In genomic region chr16:58026139-58026704, GRCh38 we compare ENCODE assay signal across 8 cellular contexts. TPM values are rescaled to one million over a fixed set of nuclear protein-coding genes. Genes with fewer than 3 reads are reported as not detected.
DNase-seq lines count a peak whose midpoint lies in the region; ATAC-seq and TF ChIP-seq lines count a peak whose summit lies in the region.

No MANE protein-coding gene starts in this region.

- peak overlapping the region; percentile 98 for H3K4me2 ChIP-seq in hepatocyte

- H3K4me3 ChIP-seq in hepatocyte (peak overlapping the region; percentile 76), sigmoid colon (peak overlapping the region; percentile 51 to 89 (median 70))

- H3K27ac ChIP-seq in hepatocyte (peak overlapping the region; percentile 89), sigmoid colon (peak overlapping the region; percentile 86 to 91 (median 89))

- ATAC-seq in GM21825 (IDR thresholded peaks at IDR 0.05; ENCODE audit: unreplicated experiment): no peak

- intact Hi-C loops in sigmoid colon (cut with DNase I): loop anchor here (2.0 to 10.0 kb wide), 3 partner anchors 103 to 369 kb away; partner anchors contain the start of genes CFAP20, CSNK2A2 and GINS3
- intact Hi-C loops in activated T-helper 1 cell treated with anti-CD3 and anti-CD28 coated beads, Interleukin-12 subunit alpha, Interleukin-12 subunit beta, Interleukin-2, Interleukin-4 antibody, amounts not matched to agents 30 ng/mL and 10 ng/mL and 1 ng/mL, durations not matched to agents 14 hours and 24 hours and 36 hours (cut with micrococcal nuclease): loop anchor here (1.0 kb wide), 1 partner anchor 210 kb away; no protein-coding TSS in a partner anchor

- no peak for TF ChIP-seq CTCF in hepatocyte (IDR thresholded peaks at IDR 0.05; ENCODE audit: poor library complexity)
- no peak for TF ChIP-seq CTCF in sigmoid colon (IDR thresholded peaks at IDR 0.05)

- under 1% methylated on average over 41 of the region's 65 CpGs for WGBS in hepatocyte (ENCODE audit: low lambda C conversion rate, missing lambda C conversion rate)
- WGBS in sigmoid colon, 2 donors: 0 to 1% methylated on average over 65 of the region's 65 CpGs

- H3K27me3 Mint-ChIP-seq in activated T-helper 1 cell treated with anti-CD3 and anti-CD28 coated beads, Interleukin-12 subunit alpha, Interleukin-12 subunit beta, Interleukin-2, Interleukin-4 antibody, amounts not matched to agents 30 ng/mL and 10 ng/mL and 1 ng/mL, durations not matched to agents 14 hours and 24 hours and 36 hours (ENCODE audit: insufficient read depth): peaks cover 28% of the 10 kb centered on the region

- H3K4me1 Mint-ChIP-seq in activated T-helper 1 cell treated with anti-CD3 and anti-CD28 coated beads, Interleukin-12 subunit alpha, Interleukin-12 subunit beta, Interleukin-2, Interleukin-4 antibody, amounts not matched to agents 30 ng/mL and 10 ng/mL and 1 ng/mL, durations not matched to agents 14 hours and 24 hours and 36 hours (ENCODE audit: low read depth): peaks cover 8% of the 10 kb centered on the region

- H3K27me3 ChIP-seq in hepatocyte (no peaks in the 10 kb centered on the region), sigmoid colon (no peaks in the 10 kb centered on the region)

- no peak for TF ChIP-seq EP300 in sigmoid colon (IDR thresholded peaks at IDR 0.05)

- H3K9me2 ChIP-seq in hepatocyte (replicated peaks; ENCODE audit: insufficient read depth): no peaks in the 10 kb centered on the region

- no peak overlapping the region for H3K4me3 Mint-ChIP-seq in activated T-helper 1 cell treated with anti-CD3 and anti-CD28 coated beads, Interleukin-12 subunit alpha, Interleukin-12 subunit beta, Interleukin-2, Interleukin-4 antibody, amounts not matched to agents 30 ng/mL and 10 ng/mL and 1 ng/mL, durations not matched to agents 14 hours and 24 hours and 36 hours

- DNase-seq in stimulated activated CD4-positive, alpha-beta T cell treated with anti-CD3 and anti-CD28 coated beads, Interleukin-15, amount 100 ng/mL, for 24 hours: peak; percentile 25
- no peak for DNase-seq in stimulated activated CD4-positive, alpha-beta T cell treated with anti-CD3 and anti-CD28 coated beads, Interleukin-4, amount 100 ng/mL, for 24 hours
- peak; percentile 34 for DNase-seq in LoVo (ENCODE audit: low spot score)
- peak; percentile 31 for DNase-seq in amniotic epithelial cell (ENCODE audit: low read depth)
- peak; percentile 65 for DNase-seq in hepatocyte (ENCODE audit: low spot score)
- DNase-seq in sigmoid colon: peak; percentile 78
- DNase-seq in activated T-helper 1 cell treated with anti-CD3 and anti-CD28 coated beads, Interleukin-12 subunit alpha, Interleukin-12 subunit beta, Interleukin-2, Interleukin-4 antibody, amounts not matched to agents 30 ng/mL and 10 ng/mL and 1 ng/mL, durations not matched to agents 14 hours and 24 hours and 36 hours (ENCODE audit: low spot score): no peak

- H3K4me1 ChIP-seq in hepatocyte (ENCODE audit: insufficient read depth) (peaks cover 26% of the 10 kb centered on the region), sigmoid colon (peaks cover 1 to 69% (median 59%) of the 10 kb centered on the region in 4 donors)

- peaks cover 44% of the 10 kb centered on the region for H3K79me2 ChIP-seq in hepatocyte

- no peaks in the 10 kb centered on the region for H3K9me3 ChIP-seq in hepatocyte (ENCODE audit: low read depth)
- no peaks in the 10 kb centered on the region for H3K9me3 ChIP-seq in sigmoid colon

- no peaks in the 10 kb centered on the region for H3K9me3 Mint-ChIP-seq in activated T-helper 1 cell treated with anti-CD3 and anti-CD28 coated beads, Interleukin-12 subunit alpha, Interleukin-12 subunit beta, Interleukin-2, Interleukin-4 antibody, amounts not matched to agents 30 ng/mL and 10 ng/mL and 1 ng/mL, durations not matched to agents 14 hours and 24 hours and 36 hours

- TF ChIP-seq POLR2A in sigmoid colon (IDR thresholded peaks at IDR 0.05): no peak

- H3K27ac Mint-ChIP-seq in activated T-helper 1 cell treated with anti-CD3 and anti-CD28 coated beads, Interleukin-12 subunit alpha, Interleukin-12 subunit beta, Interleukin-2, Interleukin-4 antibody, amounts not matched to agents 30 ng/mL and 10 ng/mL and 1 ng/mL, durations not matched to agents 14 hours and 24 hours and 36 hours: no peak overlapping the region

- H3K36me3 ChIP-seq in hepatocyte (replicated peaks; ENCODE audit: insufficient read depth, low read depth) (no peaks in the 10 kb centered on the region), sigmoid colon (no peaks in the 10 kb centered on the region)

- no peaks in the 10 kb centered on the region for H3K36me3 Mint-ChIP-seq in activated T-helper 1 cell treated with anti-CD3 and anti-CD28 coated beads, Interleukin-12 subunit alpha, Interleukin-12 subunit beta, Interleukin-2, Interleukin-4 antibody, amounts not matched to agents 30 ng/mL and 10 ng/mL and 1 ng/mL, durations not matched to agents 14 hours and 24 hours and 36 hours (ENCODE audit: low read depth)

- no peaks in the 10 kb centered on the region for H4K20me1 ChIP-seq in hepatocyte (ENCODE audit: insufficient read depth, poor library complexity, severe bottlenecking)

- H2AFZ ChIP-seq in hepatocyte: peak overlapping the region; percentile 45

RNA-seq across cellular contexts. Expression of gene MMP15, which starts 0.7 kb away (rescaled TPM):
- total RNA-seq in hepatocyte (34.2 and 39.0 TPM in 2 replicates), sigmoid colon (10 to 100 TPM in 1 of 4 donors, 1 to 10 TPM in 3; 2.3 to 10.5 (median 5.1) TPM)
- polyA plus RNA-seq in hepatocyte (56.1 and 63.4 TPM in 2 replicates), sigmoid colon (10 to 100 TPM; 10.8 to 54.0 (median 13.4) TPM)
- 1.1 and 1.3 TPM in 2 replicates for total RNA-seq in activated T-helper 1 cell treated with anti-CD3 and anti-CD28 coated beads, Interleukin-12 subunit alpha, Interleukin-12 subunit beta, Interleukin-2, Interleukin-4 antibody, amounts not matched to agents 30 ng/mL and 10 ng/mL and 1 ng/mL, durations not matched to agents 14 hours and 24 hours and 36 hours

RNA-seq across cellular contexts. Expression of gene USB1, which starts 25.0 kb away (rescaled TPM):
- 17.6 and 18.2 TPM in 2 replicates for total RNA-seq in hepatocyte
- polyA plus RNA-seq in hepatocyte: 45.3 and 47.7 TPM in 2 replicates
- 10 to 100 TPM; 19.9 to 44.9 (median 34.9) TPM for total RNA-seq in sigmoid colon
- polyA plus RNA-seq in sigmoid colon: 10 to 100 TPM; 31.1 to 39.1 (median 36.6) TPM
- 60.8 and 63.0 TPM in 2 replicates for total RNA-seq in activated T-helper 1 cell treated with anti-CD3 and anti-CD28 coated beads, Interleukin-12 subunit alpha, Interleukin-12 subunit beta, Interleukin-2, Interleukin-4 antibody, amounts not matched to agents 30 ng/mL and 10 ng/mL and 1 ng/mL, durations not matched to agents 14 hours and 24 hours and 36 hours

RNA-seq across cellular contexts. Expression of gene ZNF319, which starts 25.8 kb away (rescaled TPM):
- total RNA-seq in hepatocyte (4.0 and 5.3 TPM in 2 replicates), sigmoid colon (1 to 10 TPM; 4.1 to 5.7 (median 4.9) TPM)
- polyA plus RNA-seq in hepatocyte (5.2 and 8.3 TPM in 2 replicates), sigmoid colon (1 to 10 TPM; 1.2 to 5.7 (median 1.2) TPM)
- 8.5 and 9.1 TPM in 2 replicates for total RNA-seq in activated T-helper 1 cell treated with anti-CD3 and anti-CD28 coated beads, Interleukin-12 subunit alpha, Interleukin-12 subunit beta, Interleukin-2, Interleukin-4 antibody, amounts not matched to agents 30 ng/mL and 10 ng/mL and 1 ng/mL, durations not matched to agents 14 hours and 24 hours and 36 hours

RNA-seq across cellular contexts. Expression of gene CNGB1, which starts 55.3 kb away (rescaled TPM):
- total RNA-seq in hepatocyte (not detected in 2 replicates), sigmoid colon (10 to 100 TPM in 1 of 4 donors, 1 to 10 TPM in 1, under 1 TPM in 1, not detected in 1; 0.71 to 13.0 (median 2.0) TPM)
- polyA plus RNA-seq in hepatocyte (not detected in 2 replicates), sigmoid colon (under 1 TPM in 1 of 3 donors, not detected in 2; 0.70 TPM)
- total RNA-seq in activated T-helper 1 cell treated with anti-CD3 and anti-CD28 coated beads, Interleukin-12 subunit alpha, Interleukin-12 subunit beta, Interleukin-2, Interleukin-4 antibody, amounts not matched to agents 30 ng/mL and 10 ng/mL and 1 ng/mL, durations not matched to agents 14 hours and 24 hours and 36 hours: not detected in 2 replicates

Comparison
In these comparisons a context has a peak if more than half of its experiments do, and no peak if none do; other contexts are left out.
1. DNase-seq: peak in stimulated activated CD4-positive, alpha-beta T cell treated with anti-CD3 and anti-CD28 coated beads, Interleukin-15, amount 100 ng/mL, for 24 hours (single experiment), LoVo (single experiment), amniotic epithelial cell (single experiment), hepatocyte (single experiment) and sigmoid colon (single experiment); none in stimulated activated CD4-positive, alpha-beta T cell treated with anti-CD3 and anti-CD28 coated beads, Interleukin-4, amount 100 ng/mL, for 24 hours (single experiment) and activated T-helper 1 cell treated with anti-CD3 and anti-CD28 coated beads, Interleukin-12 subunit alpha, Interleukin-12 subunit beta, Interleukin-2, Interleukin-4 antibody, amounts not matched to agents 30 ng/mL and 10 ng/mL and 1 ng/mL, durations not matched to agents 14 hours and 24 hours and 36 hours (single experiment).